Comparison of ENCODE assay signal across 8 cellular contexts in genomic region chr6:150891886-150892485, GRCh38. TPM values are rescaled to one million over a fixed set of nuclear protein-coding genes. Genes with fewer than 3 reads are reported as not detected.
A peak's percentile ranks its signal among the peaks of the same experiment; 100 is the strongest.
DNase-seq lines count a peak whose midpoint lies in the region; ATAC-seq, FAIRE-seq and TF ChIP-seq lines count a peak whose summit lies in the region.

No MANE protein-coding gene starts in this region.

- H3K9me3 ChIP-seq in gastroesophageal sphincter (no peaks in the 10 kb centered on the region), ovary (no peaks in the 10 kb centered on the region), upper lobe of left lung (no peaks in the 10 kb centered on the region)

- intact Hi-C loops in ovary (cut with DNase I), result loop anchor here (5.0 to 10.0 kb wide), 7 partner anchors 103 to 440 kb away; no protein-coding TSS in a partner anchor

- in situ Hi-C loops in KBM-7 (cut with MboI; ENCODE audit: low pct_unique_long_range_greater_than_20kb, low sequenced_read_pairs), result loop anchor here (25.0 kb wide), 1 partner anchor 445 kb away; no protein-coding TSS in a partner anchor

- FAIRE-seq in GM18507 (lab: Jason Lieb, UNC) (peak; percentile 84), RCC 7860 (lab: Jason Lieb, UNC) (no peak)

- peak; percentile 59 for ATAC-seq in gastroesophageal sphincter
- ATAC-seq in upper lobe of left lung (ENCODE audit: low FRiP score in 2 of 2), result peak; percentile 70 to 82

- H3K4me3 ChIP-seq in AG04449 (ENCODE audit: low read depth, low read length) (no peak overlapping the region), gastroesophageal sphincter (no peak overlapping the region), ovary (no peak overlapping the region), upper lobe of left lung (no peak overlapping the region)

- CTCF ChIA-PET in AG04449 (lab: Yijun Ruan, JAX), result interaction anchor here (0.6 to 13.9 kb wide), 61 partner anchors 8 to 521 kb away, joined by 3 to 251 read pairs (median 4); partner anchors contain the start of gene MTHFD1L

- H3K27me3 ChIP-seq in gastroesophageal sphincter (no peaks in the 10 kb centered on the region), ovary (no peaks in the 10 kb centered on the region), upper lobe of left lung (no peaks in the 10 kb centered on the region)

- POLR2A ChIA-PET in AG04449 (lab: Yijun Ruan, JAX), result interaction anchor here (0.7 to 1.1 kb wide), 2 partner anchors 10 to 348 kb away, joined by 3 to 4 read pairs; partner anchors contain the start of gene AKAP12

- no peak for TF ChIP-seq POLR2A in gastroesophageal sphincter (IDR thresholded peaks at IDR 0.05)
- no peak for TF ChIP-seq POLR2A in ovary (IDR thresholded peaks at IDR 0.05)
- TF ChIP-seq POLR2A in upper lobe of left lung (IDR thresholded peaks at IDR 0.05), result no peak

- peaks cover 0 to 10% of the 10 kb centered on the region in 2 donors for H3K36me3 ChIP-seq in gastroesophageal sphincter
- no peaks in the 10 kb centered on the region for H3K36me3 ChIP-seq in ovary
- H3K36me3 ChIP-seq in upper lobe of left lung, result peaks cover 0 to 30% (median 3%) of the 10 kb centered on the region in 4 donors

- DNase-seq in AG04449 (ENCODE audit: low read depth, low spot score) (peak; percentile 45), GM18507 (ENCODE audit: extremely low spot score, insufficient read length, low read depth) (no peak), KBM-7 (peak; percentile 84), RCC 7860 (ENCODE audit: low spot score) (peak; percentile 37), ovary (peak; percentile 64 to 89 (median 84)), upper lobe of left lung (peak in 1 of 2 donors; percentile 40)
- peak; percentile 28 for DNase-seq in activated T-helper 9 cell treated with anti-CD3 and anti-CD28 coated beads, Interleukin-2, amount 50 U/mL, for 16 hours (ENCODE audit: low read depth)

- WGBS in gastroesophageal sphincter (ENCODE audit: low coverage in 1 of 2), 2 donors, result 19 to 24% methylated on average over 7 of the region's 7 CpGs
- 3 to 5% (median 3%) methylated on average over 7 of the region's 7 CpGs for WGBS in ovary, 3 donors
- 24 to 31% methylated on average over 7 of the region's 7 CpGs for WGBS in upper lobe of left lung, 2 donors

- TF ChIP-seq CTCF in AG04449 (IDR thresholded peaks at IDR 0.05; ENCODE audit: insufficient read depth, low read length, missing control alignments) (peak; percentile 77), gastroesophageal sphincter (IDR thresholded peaks at IDR 0.05) (peak; percentile 66 to 87 (median 84)), ovary (IDR thresholded peaks at IDR 0.05) (peak; percentile 61 to 91 (median 88)), upper lobe of left lung (IDR thresholded peaks at IDR 0.05) (peak; percentile 76 to 88 (median 83))

- TF ChIP-seq EP300 in gastroesophageal sphincter (IDR thresholded peaks at IDR 0.05) (no peak), ovary (IDR thresholded peaks at IDR 0.05) (no peak), upper lobe of left lung (IDR thresholded peaks at IDR 0.05) (no peak)

- H3K27ac ChIP-seq in gastroesophageal sphincter (no peak overlapping the region), ovary (peak overlapping the region in 1 of 2 donors; percentile 14), upper lobe of left lung (no peak overlapping the region)

- H3K4me1 ChIP-seq in gastroesophageal sphincter, result peaks cover 0 to 5% (median 0%) of the 10 kb centered on the region in 3 donors
- peaks cover 9% of the 10 kb centered on the region for H3K4me1 ChIP-seq in ovary (ENCODE audit: insufficient read depth)
- H3K4me1 ChIP-seq in upper lobe of left lung, result peaks cover 0 to 6% (median 6%) of the 10 kb centered on the region in 4 donors

RNA-seq across cellular contexts. Expression of gene MTHFD1L, which starts 26.5 kb away (rescaled TPM):
- total RNA-seq in gastroesophageal sphincter, result 10 to 100 TPM in 1 of 4 donors, 1 to 10 TPM in 3; 1.2 to 10.8 (median 4.0) TPM
- total RNA-seq in ovary, result 10 to 100 TPM; 13.0 to 91.1 (median 30.6) TPM
- polyA plus RNA-seq in ovary, result 10 to 100 TPM; 14.0 to 23.2 TPM
- 10 to 100 TPM; 11.8 to 32.3 (median 19.4) TPM for total RNA-seq in upper lobe of left lung
